8 cellular contexts compared by ENCODE assay signal in genomic region chr17:19004601-19005441, GRCh38. TPM values are rescaled to one million over a fixed set of nuclear protein-coding genes. Genes with fewer than 3 reads are reported as not detected.
A peak's percentile ranks its signal among the peaks of the same experiment; 100 is the strongest.
DNase-seq lines count a peak whose midpoint lies in the region; ATAC-seq, FAIRE-seq and TF ChIP-seq lines count a peak whose summit lies in the region.

Gene FAM83G, minus strand, starts transcription at chr17:19004764. Its CDS starts 723 bp downstream, at chr17:19004041.

- no peaks in the 10 kb centered on the region for H3K9me3 Mint-ChIP-seq in activated T-helper 2 cell treated with anti-CD3 and anti-CD28 coated beads, Interferon-gamma antibody, Interleukin-2, Interleukin-4, amounts not matched to agents 10 μg/mL and 5 μg/mL and 100 μg/mL, durations not matched to agents 14 hours and 24 hours and 36 hours

- intact Hi-C loops in activated T-helper 2 cell treated with anti-CD3 and anti-CD28 coated beads, Interferon-gamma antibody, Interleukin-2, Interleukin-4, amounts not matched to agents 10 μg/mL and 5 μg/mL and 100 μg/mL, durations not matched to agents 14 hours and 24 hours and 36 hours (cut with micrococcal nuclease) = no loop called here
- intact Hi-C loops in pancreas (cut with DNase I) = no loop called here

- H3K4me1 ChIP-seq in Peyer's patch (peaks cover 0 to 31% (median 7%) of the 10 kb centered on the region in 4 donors), foreskin keratinocyte (peaks cover 13% of the 10 kb centered on the region), pancreas (peaks cover 0 to 17% (median 4%) of the 10 kb centered on the region in 3 donors), upper lobe of left lung (peaks cover 12 to 31% (median 15%) of the 10 kb centered on the region in 4 donors)

- H3K27ac Mint-ChIP-seq in activated T-helper 2 cell treated with anti-CD3 and anti-CD28 coated beads, Interferon-gamma antibody, Interleukin-2, Interleukin-4, amounts not matched to agents 10 μg/mL and 5 μg/mL and 100 μg/mL, durations not matched to agents 14 hours and 24 hours and 36 hours = peak within 1 kb of the TSS; percentile 68

- no peaks in the 10 kb centered on the region for H3K9me3 ChIP-seq in Peyer's patch
- H3K9me3 ChIP-seq in pancreas = no peaks in the 10 kb centered on the region
- no peaks in the 10 kb centered on the region for H3K9me3 ChIP-seq in upper lobe of left lung

- ATAC-seq in GM18868 (IDR thresholded peaks at IDR 0.05; ENCODE audit: unreplicated experiment) (peak; percentile 78), HG03159 (IDR thresholded peaks at IDR 0.05; ENCODE audit: unreplicated experiment) (peak; percentile 68), foreskin keratinocyte (peak; percentile 45), pancreas (peak; percentile 87 to 93 (median 90)), upper lobe of left lung (ENCODE audit: low FRiP score in 2 of 2) (peak; percentile 72 to 86)

- H3K36me3 ChIP-seq in Peyer's patch (no peaks in the 10 kb centered on the region), pancreas (no peaks in the 10 kb centered on the region), upper lobe of left lung (no peaks in the 10 kb centered on the region)

- H3K27me3 Mint-ChIP-seq in activated T-helper 2 cell treated with anti-CD3 and anti-CD28 coated beads, Interferon-gamma antibody, Interleukin-2, Interleukin-4, amounts not matched to agents 10 μg/mL and 5 μg/mL and 100 μg/mL, durations not matched to agents 14 hours and 24 hours and 36 hours (ENCODE audit: low read depth) = peaks cover 8% of the 10 kb centered on the region

- peaks cover 17% of the 10 kb centered on the region for H3K36me3 Mint-ChIP-seq in activated T-helper 2 cell treated with anti-CD3 and anti-CD28 coated beads, Interferon-gamma antibody, Interleukin-2, Interleukin-4, amounts not matched to agents 10 μg/mL and 5 μg/mL and 100 μg/mL, durations not matched to agents 14 hours and 24 hours and 36 hours (ENCODE audit: low read depth)

- WGBS in pancreas, 2 donors = 10 to 18% methylated on average over 37 to 62 of the region's 62 CpGs
- WGBS in upper lobe of left lung, 2 donors = 20 to 65% methylated on average over 1 to 13 of the region's 62 CpGs

- no peak for TF ChIP-seq CTCF in Peyer's patch (IDR thresholded peaks at IDR 0.05)
- TF ChIP-seq CTCF in foreskin keratinocyte (conservative IDR thresholded peaks at IDR 0.05) = peak; percentile 9
- no peak for TF ChIP-seq CTCF in pancreas (IDR thresholded peaks at IDR 0.05)
- TF ChIP-seq CTCF in upper lobe of left lung (IDR thresholded peaks at IDR 0.05) = no peak

- peak; percentile 61 to 68 for TF ChIP-seq POLR2A in Peyer's patch (IDR thresholded peaks at IDR 0.05)
- TF ChIP-seq POLR2A in upper lobe of left lung (IDR thresholded peaks at IDR 0.05) = peak in 3 of 4 donors; percentile 18 to 59 (median 28)

- DNase-seq in A172 (ENCODE audit: low spot score) = peak; percentile 61
- peak; percentile 89 to 94 (median 93) for DNase-seq in Peyer's patch
- peak; percentile 80 for DNase-seq in activated T-helper 2 cell treated with anti-CD3 and anti-CD28 coated beads, Interferon-gamma antibody, Interleukin-2, Interleukin-4, amounts not matched to agents 10 μg/mL and 5 μg/mL and 100 μg/mL, durations not matched to agents 14 hours and 24 hours and 36 hours (ENCODE audit: low spot score)
- DNase-seq in foreskin keratinocyte = peak; percentile 52 to 63
- peak; percentile 79 to 91 (median 88) for DNase-seq in pancreas
- peak; percentile 90 to 97 for DNase-seq in upper lobe of left lung

- H3K4me3 Mint-ChIP-seq in activated T-helper 2 cell treated with anti-CD3 and anti-CD28 coated beads, Interferon-gamma antibody, Interleukin-2, Interleukin-4, amounts not matched to agents 10 μg/mL and 5 μg/mL and 100 μg/mL, durations not matched to agents 14 hours and 24 hours and 36 hours (ENCODE audit: low read depth) = peak within 1 kb of the TSS; percentile 86

- H3K4me3 ChIP-seq in Peyer's patch (peak within 1 kb of the TSS; percentile 64 to 87 (median 79)), pancreas (peak within 1 kb of the TSS; percentile 46 to 84 (median 56)), upper lobe of left lung (peak within 1 kb of the TSS; percentile 3 to 77 (median 66))

- TF ChIP-seq EP300 in upper lobe of left lung (IDR thresholded peaks at IDR 0.05) = no peak

- FAIRE-seq in pancreas (lab: Jason Lieb, UNC) = no peak

- H3K27me3 ChIP-seq in Peyer's patch = no peaks in the 10 kb centered on the region
- no peaks in the 10 kb centered on the region for H3K27me3 ChIP-seq in foreskin keratinocyte
- H3K27me3 ChIP-seq in pancreas = no peaks in the 10 kb centered on the region
- H3K27me3 ChIP-seq in upper lobe of left lung = no peaks in the 10 kb centered on the region

- H3K27ac ChIP-seq in Peyer's patch (peak within 1 kb of the TSS; percentile 74 to 86 (median 80)), foreskin keratinocyte (peak within 1 kb of the TSS; percentile 97), pancreas (peak within 1 kb of the TSS; percentile 65 to 82 (median 73)), upper lobe of left lung (peak within 1 kb of the TSS; percentile 52 to 85 (median 78))

- peaks cover 25% of the 10 kb centered on the region for H3K4me1 Mint-ChIP-seq in activated T-helper 2 cell treated with anti-CD3 and anti-CD28 coated beads, Interferon-gamma antibody, Interleukin-2, Interleukin-4, amounts not matched to agents 10 μg/mL and 5 μg/mL and 100 μg/mL, durations not matched to agents 14 hours and 24 hours and 36 hours (ENCODE audit: low read depth)

RNA-seq across cellular contexts. Expression of gene FAM83G, which starts in this region (rescaled TPM):
- 26.3 and 29.5 TPM in 2 replicates for total RNA-seq in A172 (2014; rRNA removed; shearing (Covaris generic))
- total RNA-seq in Peyer's patch = 10 to 100 TPM in 3 of 4 donors, 1 to 10 TPM in 1; 9.9 to 48.4 (median 37.4) TPM
- total RNA-seq in activated T-helper 2 cell treated with anti-CD3 and anti-CD28 coated beads, Interferon-gamma antibody, Interleukin-2, Interleukin-4, amounts not matched to agents 10 μg/mL and 5 μg/mL and 100 μg/mL, durations not matched to agents 14 hours and 24 hours and 36 hours = 14.0 and 15.3 TPM in 2 replicates
- total RNA-seq in foreskin keratinocyte = 49.6 and 50.4 TPM in 2 replicates
- polyA plus RNA-seq in foreskin keratinocyte = 25.0 and 26.2 TPM in 2 replicates
- 10 to 100 TPM in 2 of 6 donors, 1 to 10 TPM in 4; 5.6 to 10.8 (median 7.5) TPM for total RNA-seq in pancreas
- polyA plus RNA-seq in pancreas = 10 to 100 TPM; 10.4 to 12.9 TPM
- total RNA-seq in upper lobe of left lung = 10 to 100 TPM in 4 of 6 donors, 1 to 10 TPM in 2; 3.1 to 17.2 (median 11.2) TPM

Comparison
In these comparisons a context has a peak if more than half of its experiments do, and no peak if none do; other contexts are left out.
1. Peak in every context shown above with its lines: DNase-seq, ATAC-seq, H3K4me3 ChIP-seq and H3K27ac ChIP-seq.